In the genomic region with DNA sequence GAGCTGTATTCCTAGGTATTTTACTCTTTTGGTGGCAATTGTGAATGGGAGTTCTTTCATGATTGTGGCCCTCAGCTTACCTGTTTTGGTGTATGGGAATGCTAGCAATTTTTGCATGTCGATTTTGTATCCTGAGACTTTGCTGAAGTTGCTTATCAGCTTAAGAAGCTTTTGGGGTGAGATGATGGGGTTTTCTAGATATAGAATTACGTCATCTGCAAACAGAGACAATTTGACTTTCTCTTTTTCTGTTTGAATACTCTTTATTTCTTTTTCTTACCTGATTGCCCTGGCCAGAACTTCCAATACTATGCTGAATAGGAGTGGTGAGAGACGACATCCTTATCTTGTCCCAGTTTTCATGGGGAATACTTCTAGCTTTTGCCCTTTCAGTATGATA, we compare ENCODE assay signal across 7 cellular contexts.
"Had no signal": no experiment of that assay in that cellular context is flagged by ENCODE, and none has a peak within 500 bp of the region (broad histone marks: within the 10 kb centered on the region; RNA-seq: fewer than 3 reads in every experiment).

No MANE protein-coding gene starts in this region.

- FAIRE-seq: HTR-8/SVneo, K562 had no signal

- H3K4me3 ChIP-seq: K562 had no signal

- ATAC-seq: K562 had no signal

- H3K9ac ChIP-seq: KMS-11 had no signal

- H3K4me2 ChIP-seq: KMS-11 had no signal

- DNase-seq: IMR-90, KBM-7, KG1 had no signal

- H3K27ac ChIP-seq: HL-60, KMS-11 had no signal
